10 cellular contexts compared by ENCODE assay signal in the genomic region with DNA sequence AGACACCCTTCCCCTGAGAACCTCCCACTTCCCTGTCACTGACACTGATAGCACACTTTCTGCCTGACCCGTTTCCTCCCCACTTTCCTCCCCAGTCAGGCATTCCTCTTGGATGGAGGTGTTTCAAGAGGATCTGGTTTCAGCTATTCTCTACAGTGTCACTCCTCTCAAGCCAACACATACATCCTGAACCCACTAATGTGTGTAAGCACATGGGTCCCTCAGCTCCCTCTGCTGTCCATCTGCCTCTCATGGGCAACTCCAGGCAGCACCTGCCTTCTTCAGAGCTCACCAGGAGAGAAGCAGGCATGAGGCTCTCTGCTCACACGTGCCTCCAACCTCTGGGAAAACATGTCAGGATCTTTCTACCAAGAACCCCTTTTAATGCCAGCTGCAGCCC.
DNase-seq lines count a peak whose midpoint lies in the region; ATAC-seq and TF ChIP-seq lines count a peak whose summit lies in the region.
"Had no signal": no experiment of that assay in that cellular context is flagged by ENCODE, and none has a peak within 500 bp of the region (broad histone marks: within the 10 kb centered on the region; RNA-seq: fewer than 3 reads in every experiment).

No MANE protein-coding gene starts in this region.

- POLR2A ChIA-PET in activated CD4-positive, alpha-beta memory T cell treated with anti-CD3 and anti-CD28 coated beads, Interleukin-2, amount 10 ng/mL, durations not matched to agents 7 days and 5 days (lab: Charles Lee) = no interaction called here

- H3K4me1 Mint-ChIP-seq in activated CD4-positive, alpha-beta memory T cell treated with anti-CD3 and anti-CD28 coated beads, Interleukin-2, amount 10 ng/mL, durations not matched to agents 7 days and 5 days = no peaks in the 10 kb centered on the region
- H3K4me1 Mint-ChIP-seq: activated B cell treated with CpG ODN at 0.5 μM for 24 hours had no signal

- peak; percentile 15 for DNase-seq in M059J (ENCODE audit: low read depth)
- peak; percentile 74 for DNase-seq in left kidney (ENCODE audit: low read depth, low spot score)
- DNase-seq in NCI-H1436 (lab: John Stamatoyannopoulos, UW) = no peak
- no peak for DNase-seq in activated CD4-positive, alpha-beta memory T cell treated with anti-CD3 and anti-CD28 coated beads, Interleukin-2, amount 10 ng/mL, durations not matched to agents 7 days and 5 days
- DNase-seq in activated CD4-positive, alpha-beta T cell treated with anti-CD3 and anti-CD28 coated beads for 1 hour = no peak
- no peak for DNase-seq in T1000 (lab: John Stamatoyannopoulos, UW)
- DNase-seq: activated B cell treated with CpG ODN at 0.5 μM for 24 hours, upper lobe of left lung had no signal

- CTCF ChIA-PET in activated CD4-positive, alpha-beta memory T cell treated with anti-CD3 and anti-CD28 coated beads, Interleukin-2, amount 10 ng/mL, durations not matched to agents 7 days and 5 days (lab: Charles Lee) = no interaction called here

- TF ChIP-seq CTCF in GM12872 (IDR thresholded peaks at IDR 0.05; ENCODE audit: insufficient read depth, low read depth, low read length) = peak; percentile 50; the same call in 2 of the 3 replicates

- H3K27me3 Mint-ChIP-seq in activated CD4-positive, alpha-beta memory T cell treated with anti-CD3 and anti-CD28 coated beads, Interleukin-2, amount 10 ng/mL, durations not matched to agents 7 days and 5 days = no peaks in the 10 kb centered on the region
- H3K27me3 Mint-ChIP-seq: activated B cell treated with CpG ODN at 0.5 μM for 24 hours had no signal

- peak; percentile 57 for ATAC-seq in GM21528 (IDR thresholded peaks at IDR 0.05; ENCODE audit: low FRiP score, unreplicated experiment)

- H3K9me3 Mint-ChIP-seq in activated CD4-positive, alpha-beta memory T cell treated with anti-CD3 and anti-CD28 coated beads, Interleukin-2, amount 10 ng/mL, durations not matched to agents 7 days and 5 days = no peaks in the 10 kb centered on the region
- H3K9me3 Mint-ChIP-seq: activated B cell treated with CpG ODN at 0.5 μM for 24 hours had no signal

- H3K36me3 Mint-ChIP-seq in activated CD4-positive, alpha-beta memory T cell treated with anti-CD3 and anti-CD28 coated beads, Interleukin-2, amount 10 ng/mL, durations not matched to agents 7 days and 5 days (ENCODE audit: low read depth) = no peaks in the 10 kb centered on the region

- no peak overlapping the region for H3K27ac Mint-ChIP-seq in activated CD4-positive, alpha-beta memory T cell treated with anti-CD3 and anti-CD28 coated beads, Interleukin-2, amount 10 ng/mL, durations not matched to agents 7 days and 5 days
- H3K27ac Mint-ChIP-seq: activated B cell treated with CpG ODN at 0.5 μM for 24 hours had no signal

- no peak overlapping the region for H3K4me3 Mint-ChIP-seq in activated CD4-positive, alpha-beta memory T cell treated with anti-CD3 and anti-CD28 coated beads, Interleukin-2, amount 10 ng/mL, durations not matched to agents 7 days and 5 days
- H3K4me3 Mint-ChIP-seq: activated B cell treated with CpG ODN at 0.5 μM for 24 hours had no signal

Comparison
In these comparisons a context has a peak if more than half of its experiments do, and no peak if none do; other contexts are left out.
1. DNase-seq: peak in M059J (single experiment) and left kidney (single experiment); none in NCI-H1436 (single experiment), activated CD4-positive, alpha-beta memory T cell treated with anti-CD3 and anti-CD28 coated beads, Interleukin-2, amount 10 ng/mL, durations not matched to agents 7 days and 5 days (single experiment), activated CD4-positive, alpha-beta T cell treated with anti-CD3 and anti-CD28 coated beads for 1 hour (single experiment) and T1000 (single experiment).